In the genomic region with DNA sequence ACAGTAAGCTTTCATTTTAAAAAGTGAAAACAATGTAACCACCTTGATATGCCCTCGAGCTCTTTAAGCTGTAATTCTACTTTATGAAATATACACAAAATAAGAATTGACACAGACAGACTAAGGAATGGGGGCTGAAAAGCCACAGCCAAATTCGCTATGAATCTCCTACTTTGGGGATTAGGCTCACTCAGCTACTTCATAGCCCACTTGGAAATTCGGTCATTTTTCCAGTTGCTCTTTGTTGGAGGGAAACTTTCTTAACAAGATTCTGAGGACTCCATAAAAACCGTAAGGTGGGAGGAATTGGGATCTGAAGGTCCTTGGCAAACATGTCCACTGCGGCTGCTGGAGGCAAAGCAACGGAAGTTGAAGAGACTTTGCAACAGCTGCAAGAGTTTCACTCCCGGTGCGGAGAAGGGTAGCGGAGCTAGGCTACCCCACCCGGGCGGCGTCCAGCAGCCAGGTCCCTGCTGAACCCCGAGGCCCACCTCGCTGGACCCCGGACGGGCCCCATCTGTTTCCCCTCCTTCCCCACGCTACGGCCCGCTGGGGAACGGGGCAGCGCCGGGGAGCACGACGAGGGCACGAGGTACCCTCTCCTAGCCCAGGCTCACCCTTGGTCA, we compare ENCODE assay signal across 8 cellular contexts. TPM values are rescaled to one million over a fixed set of nuclear protein-coding genes. Genes with fewer than 3 reads are reported as not detected.
A peak's percentile ranks its signal among the peaks of the same experiment; 100 is the strongest.
DNase-seq lines count a peak whose midpoint lies in the region; ATAC-seq lines count a peak whose summit lies in the region.

No MANE protein-coding gene starts in this region.

- peaks cover 0 to 4% of the 10 kb centered on the region in 2 donors for H3K4me1 ChIP-seq in aorta (ENCODE audit: control insufficient read depth in 1 of 2, insufficient read depth in 2 of 2, low read length in 2 of 2)

- H3K27ac ChIP-seq in epithelial cell of prostate = peak overlapping the region; percentile 53
- no peak overlapping the region for H3K27ac ChIP-seq in aorta (ENCODE audit: low read depth in 1 of 2, low read length in 2 of 2)

- no peaks in the 10 kb centered on the region for H3K27me3 Mint-ChIP-seq in natural killer cell treated with Interleukin-12 subunit alpha and Interleukin-12 subunit beta and Interleukin-15 and Interleukin-18, amount 100 ng/mL, for 72 hours

- 4% methylated on average over 25 of the region's 25 CpGs for WGBS in aorta, 2 donors

- H3K4me3 Mint-ChIP-seq in natural killer cell treated with Interleukin-12 subunit alpha and Interleukin-12 subunit beta and Interleukin-15 and Interleukin-18, amount 100 ng/mL, for 72 hours = peak overlapping the region; percentile 78

- ATAC-seq in GM21367 (IDR thresholded peaks at IDR 0.05; ENCODE audit: unreplicated experiment) (peak; percentile 16), aorta (ENCODE audit: low FRiP score) (peak; percentile 29)
- ATAC-seq in natural killer cell treated with Interleukin-12 subunit alpha and Interleukin-12 subunit beta and Interleukin-15 and Interleukin-18, amount 100 ng/mL, for 72 hours = peak; percentile 13 to 51

- H3K9me3 Mint-ChIP-seq in natural killer cell treated with Interleukin-12 subunit alpha and Interleukin-12 subunit beta and Interleukin-15 and Interleukin-18, amount 100 ng/mL, for 72 hours = no peaks in the 10 kb centered on the region

- intact Hi-C loops in aorta (cut with DNase I) = loop anchor here (10.0 kb wide), 2 partner anchors 122 to 222 kb away; partner anchors contain the start of gene AKIRIN1 (in 1 of the 2)

- H3K36me3 Mint-ChIP-seq in natural killer cell treated with Interleukin-12 subunit alpha and Interleukin-12 subunit beta and Interleukin-15 and Interleukin-18, amount 100 ng/mL, for 72 hours = no peaks in the 10 kb centered on the region

- H3K9me3 ChIP-seq in aorta (ENCODE audit: control insufficient read depth, low read length) = no peaks in the 10 kb centered on the region

- H3K27ac Mint-ChIP-seq in natural killer cell treated with Interleukin-12 subunit alpha and Interleukin-12 subunit beta and Interleukin-15 and Interleukin-18, amount 100 ng/mL, for 72 hours = peak overlapping the region; percentile 81 to 82

- peaks cover 11 to 22% of the 10 kb centered on the region in 2 donors for H3K4me1 Mint-ChIP-seq in natural killer cell treated with Interleukin-12 subunit alpha and Interleukin-12 subunit beta and Interleukin-15 and Interleukin-18, amount 100 ng/mL, for 72 hours (ENCODE audit: low read depth in 2 of 2)

- H3K4me3 ChIP-seq in aorta (ENCODE audit: low read length in 2 of 2) = peak overlapping the region; percentile 29 to 64

- no peaks in the 10 kb centered on the region for H3K36me3 ChIP-seq in aorta (ENCODE audit: control insufficient read depth in 1 of 2, insufficient read depth in 2 of 2, low read length in 1 of 2)

- DNase-seq in CD1c-positive myeloid dendritic cell (ENCODE audit: extremely low spot score) (peak; percentile 29), HPDE6-E6E7 (ENCODE audit: extremely low spot score) (peak; percentile 23), epithelial cell of prostate (ENCODE audit: low read depth, low spot score) (no peak), aorta (no peak), foreskin melanocyte (no peak)
- DNase-seq in activated CD4-positive, alpha-beta T cell treated with anti-CD3 and anti-CD28 coated beads for 48 hours = peak; percentile 50
- peak; percentile 63 for DNase-seq in natural killer cell treated with Interleukin-12 subunit alpha and Interleukin-12 subunit beta and Interleukin-15 and Interleukin-18, amount 100 ng/mL, for 72 hours (ENCODE audit: low spot score)

- H3K27me3 ChIP-seq in aorta (ENCODE audit: control insufficient read depth in 1 of 2, insufficient read depth in 2 of 2, low read length in 1 of 2) = no peaks in the 10 kb centered on the region

RNA-seq across cellular contexts. Expression of gene MYCBP, which starts 0.6 kb away (rescaled TPM):
- 10 to 100 TPM; 37.2 to 48.0 TPM for total RNA-seq in natural killer cell treated with Interleukin-12 subunit alpha and Interleukin-12 subunit beta and Interleukin-15 and Interleukin-18, amount 100 ng/mL, for 72 hours
- total RNA-seq in aorta = 10 to 100 TPM; 11.9 to 13.6 TPM
- polyA plus RNA-seq in aorta = 10 to 100 TPM; 11.6 to 11.7 TPM

RNA-seq across cellular contexts. Expression of gene GJA9, which starts 8.9 kb away (rescaled TPM):
- total RNA-seq in natural killer cell treated with Interleukin-12 subunit alpha and Interleukin-12 subunit beta and Interleukin-15 and Interleukin-18, amount 100 ng/mL, for 72 hours = not detected
- not detected for total RNA-seq in aorta
- polyA plus RNA-seq in aorta = not detected

RNA-seq across cellular contexts. Expression of gene RRAGC, which starts 12.9 kb away (rescaled TPM):
- 10 to 100 TPM; 18.3 to 24.2 TPM for total RNA-seq in natural killer cell treated with Interleukin-12 subunit alpha and Interleukin-12 subunit beta and Interleukin-15 and Interleukin-18, amount 100 ng/mL, for 72 hours
- 10 to 100 TPM; 23.0 to 28.4 TPM for total RNA-seq in aorta
- 10 to 100 TPM; 21.6 to 23.5 TPM for polyA plus RNA-seq in aorta

Comparison
In these comparisons a context has a peak if more than half of its experiments do, and no peak if none do; other contexts are left out.
1. DNase-seq: peak in CD1c-positive myeloid dendritic cell (single experiment), HPDE6-E6E7 (single experiment), activated CD4-positive, alpha-beta T cell treated with anti-CD3 and anti-CD28 coated beads for 48 hours (single experiment) and natural killer cell treated with Interleukin-12 subunit alpha and Interleukin-12 subunit beta and Interleukin-15 and Interleukin-18, amount 100 ng/mL, for 72 hours (single experiment); none in epithelial cell of prostate (single experiment), aorta (0 of 2) and foreskin melanocyte (single experiment).
2. Peak in every context shown above with its lines, with median percentiles within 50 percentile points of each other: ATAC-seq.